21 cellular contexts compared by ENCODE assay signal in genomic region chr7:117901089-117901797, GRCh38. TPM values are rescaled to one million over a fixed set of nuclear protein-coding genes. Genes with fewer than 3 reads are reported as not detected.
DNase-seq lines count a peak whose midpoint lies in the region; ATAC-seq and TF ChIP-seq lines count a peak whose summit lies in the region.
"Had no signal": no experiment of that assay in that cellular context is flagged by ENCODE, and none has a peak within 500 bp of the region (broad histone marks: within the 10 kb centered on the region; RNA-seq: fewer than 3 reads in every experiment).

No MANE protein-coding gene starts in this region.

- CTCF ChIA-PET in SK-N-SH (lab: Yijun Ruan, JAX), result interaction anchor here (0.6 to 1.7 kb wide), 3 partner anchors 10 to 443 kb away, joined by 3 to 4 read pairs (median 4); no protein-coding TSS in a partner anchor

- TF ChIP-seq POLR2A in Peyer's patch (IDR thresholded peaks at IDR 0.05), result no peak

- 15% methylated on average over 5 of the region's 5 CpGs for WGBS in SK-N-SH (ENCODE audit: low lambda C conversion rate)

- H3K27me3 ChIP-seq in Peyer's patch (no peaks in the 10 kb centered on the region), SK-N-SH (ENCODE audit: insufficient read depth) (no peaks in the 10 kb centered on the region), WERI-Rb-1 (ENCODE audit: insufficient read depth, low read depth, severe bottlenecking) (peaks cover 18% of the 10 kb centered on the region)
- H3K27me3 ChIP-seq: ascending aorta, ovary had no signal

- TF ChIP-seq EP300 in SK-N-SH (IDR thresholded peaks at IDR 0.05; ENCODE audit: borderline replicate concordance in 1 of 2, low read depth in 1 of 2, low read length in 1 of 2), result no peak

- no peaks in the 10 kb centered on the region for H4K20me1 ChIP-seq in SK-N-SH (ENCODE audit: insufficient read depth)

- no peaks in the 10 kb centered on the region for H3K9me2 ChIP-seq in SK-N-SH

- H3K36me3 ChIP-seq in Peyer's patch, result no peaks in the 10 kb centered on the region
- H3K36me3 ChIP-seq in SK-N-SH (replicated peaks in 1 of 2; ENCODE audit: control insufficient read depth in 1 of 2, insufficient read depth in 2 of 2, low read length in 1 of 2), result no peaks in the 10 kb centered on the region
- no peaks in the 10 kb centered on the region for H3K36me3 ChIP-seq in WERI-Rb-1
- H3K36me3 ChIP-seq: ascending aorta, ovary had no signal

- H3K79me2 ChIP-seq in SK-N-SH (ENCODE audit: insufficient read depth), result no peaks in the 10 kb centered on the region

- no peak for ATAC-seq in HG03378 (IDR thresholded peaks at IDR 0.05; ENCODE audit: unreplicated experiment)
- ATAC-seq: esophagus mucosa; naive thymus-derived CD4-positive, alpha-beta T cell; sciatic nerve; SK-N-SH treated with all-trans-retinoic acid at 6 μM for 48 hours had no signal

- H3K4me3 ChIP-seq in Peyer's patch, result no peak overlapping the region
- H3K4me3 ChIP-seq in SK-N-SH (ENCODE audit: low read depth in 2 of 2, low read length in 1 of 2), result no peak overlapping the region
- H3K4me3 ChIP-seq in WERI-Rb-1 (ENCODE audit: low read depth, low read length), result no peak overlapping the region
- H3K4me3 ChIP-seq: ascending aorta, ovary had no signal

- H3K27ac ChIP-seq in Peyer's patch (no peak overlapping the region), SK-N-SH (ENCODE audit: low read depth in 2 of 2, low read length in 1 of 2) (no peak overlapping the region), WERI-Rb-1 (no peak overlapping the region)
- H3K27ac ChIP-seq: ascending aorta, ovary, RWPE1 had no signal

- H3K4me1 ChIP-seq in Peyer's patch (no peaks in the 10 kb centered on the region), SK-N-SH (ENCODE audit: control insufficient read depth in 1 of 2, insufficient read depth in 2 of 2, low read depth in 1 of 2, low read length in 1 of 2) (no peaks in the 10 kb centered on the region)
- H3K4me1 ChIP-seq: ascending aorta had no signal

- no peak overlapping the region for H3K4me2 ChIP-seq in SK-N-SH

- H2AFZ ChIP-seq in SK-N-SH (ENCODE audit: low read depth), result no peak overlapping the region

- no peak for TF ChIP-seq RAD21 in SK-N-SH (IDR thresholded peaks at IDR 0.05; ENCODE audit: low read length)

- H3K9me3 ChIP-seq in Peyer's patch (no peaks in the 10 kb centered on the region), SK-N-SH (no peaks in the 10 kb centered on the region), WERI-Rb-1 (ENCODE audit: severe bottlenecking) (no peaks in the 10 kb centered on the region)
- H3K9me3 ChIP-seq: ascending aorta, ovary had no signal

- DNase-seq in DMS153 (lab: John Stamatoyannopoulos, UW), result peak; percentile 50
- peak in 2 of 3 donors; percentile 70 to 76 for DNase-seq in Peyer's patch
- peak; percentile 8 for DNase-seq in left kidney (ENCODE audit: low read depth, low spot score)
- no peak for DNase-seq in SK-N-SH
- no peak for DNase-seq in NCI-H1092 treated with DMSO at 0.1 percent for 48 hours (lab: John Stamatoyannopoulos, UW)
- no peak for DNase-seq in WERI-Rb-1
- DNase-seq: activated CD4-positive, alpha-beta T cell treated with anti-CD3 and anti-CD28 coated beads for 1 hour; DMS 273 treated with DMSO at 0.1 percent for 48 hours; GOT3; Karpas-422; mesendoderm; naive thymus-derived CD4-positive, alpha-beta T cell; NCI-H1048; ovary had no signal

- no peak overlapping the region for H3K9ac ChIP-seq in SK-N-SH

- POLR2A ChIA-PET in SK-N-SH (lab: Yijun Ruan, JAX), result no interaction called here

- TF ChIP-seq CTCF in LNCAP (IDR thresholded peaks at IDR 0.05) (peak; percentile 21; the same call in 1 of the 2 replicates), Peyer's patch (IDR thresholded peaks at IDR 0.05) (peak in 2 of 6 experiments; percentile 12 to 33), SK-N-SH (IDR thresholded peaks at IDR 0.05) (no peak), WERI-Rb-1 (IDR thresholded peaks at IDR 0.05; ENCODE audit: low read depth, low read length) (no peak)

- H3F3A ChIP-seq in SK-N-SH (replicated peaks; ENCODE audit: insufficient read depth), result no peaks in the 10 kb centered on the region

TF ChIP-seq in SK-N-SH, 30 proteins besides CTCF, POLR2A, EP300 and RAD21:
- TF ChIP-seq TEAD4 (IDR thresholded peaks at IDR 0.05; ENCODE audit: borderline replicate concordance, insufficient read depth) (no peak), CHD2 (IDR thresholded peaks at IDR 0.05; ENCODE audit: low read length, partially characterized antibody) (no peak), FOXM1 (IDR thresholded peaks at IDR 0.05; ENCODE audit: low read depth) (no peak), ELF1 (IDR thresholded peaks at IDR 0.05) (no peak), SIN3A (IDR thresholded peaks at IDR 0.05; ENCODE audit: borderline replicate concordance, low read depth, low read length) (no peak), FOSL2 (IDR thresholded peaks at IDR 0.05; ENCODE audit: borderline replicate concordance, low read depth) (no peak), TCF12 (IDR thresholded peaks at IDR 0.05) (no peak)

RNA-seq across cellular contexts. Expression of gene CTTNBP2, which starts 28.0 kb away (rescaled TPM):
- 10 to 100 TPM in 1 of 4 donors, 1 to 10 TPM in 3; 3.1 to 31.4 (median 4.8) TPM for total RNA-seq in Peyer's patch
- polyA plus RNA-seq in SK-N-SH (2012; rRNA removed), result not detected in 2 replicates
- polyA plus RNA-seq in SK-N-SH (2012; cell fraction: cytosol; rRNA removed), result not detected in 2 replicates
- not detected in 2 replicates for polyA plus RNA-seq in SK-N-SH (2012; cell fraction: nucleus; rRNA removed)
- polyA plus RNA-seq: naive thymus-derived CD4-positive, alpha-beta T cell had no signal

Comparison
In these comparisons a context has a peak if more than half of its experiments do, and no peak if none do; other contexts are left out.
1. DNase-seq: peak in DMS153 (single experiment), Peyer's patch (2 of 3) and left kidney (single experiment); none in SK-N-SH (single experiment), NCI-H1092 treated with DMSO at 0.1 percent for 48 hours (single experiment) and WERI-Rb-1 (single experiment).